Comparison of ENCODE assay signal across 12 cellular contexts in genomic region chr15:62895905-62896316, GRCh38.
DNase-seq lines count a peak whose midpoint lies in the region; ATAC-seq and TF ChIP-seq lines count a peak whose summit lies in the region.
"Had no signal": no experiment of that assay in that cellular context is flagged by ENCODE, and none has a peak within 500 bp of the region (broad histone marks: within the 10 kb centered on the region; RNA-seq: fewer than 3 reads in every experiment).

No MANE protein-coding gene starts in this region.

- H3K27me3 ChIP-seq in SJCRH30 (no peaks in the 10 kb centered on the region), fibroblast of lung (ENCODE audit: control insufficient read depth, insufficient read depth, low read length) (no peaks in the 10 kb centered on the region), trophoblast cell (ENCODE audit: insufficient read depth, low read length) (no peaks in the 10 kb centered on the region)

- H2AFZ ChIP-seq in fibroblast of lung (ENCODE audit: low read length) (no peak overlapping the region), trophoblast cell (ENCODE audit: insufficient read depth, low read length, poor library complexity) (peak overlapping the region; percentile 97)

- TF ChIP-seq CTCF in fibroblast of lung (conservative IDR thresholded peaks at IDR 0.05 in 1 of 2, IDR thresholded peaks at IDR 0.05 in 1 of 2; ENCODE audit: low read depth in 1 of 2, low read length in 2 of 2): no peak

- H3K9ac ChIP-seq in fibroblast of lung (ENCODE audit: insufficient read depth, low read length) (no peak overlapping the region), trophoblast cell (ENCODE audit: low read length) (peak overlapping the region; percentile 91)

- H4K8ac ChIP-seq in trophoblast cell (ENCODE audit: low read depth, low read length): peak overlapping the region; percentile 100

- ATAC-seq in HG03139 (IDR thresholded peaks at IDR 0.05; ENCODE audit: unreplicated experiment): no peak
- ATAC-seq: activated naive CD4-positive, alpha-beta T cell treated with anti-CD3 and anti-CD28 coated beads, Interleukin-2, amount 50 U/mL, for 72 hours had no signal

- peak overlapping the region; percentile 100 for H3K18ac ChIP-seq in trophoblast cell (ENCODE audit: low read length)

- peak overlapping the region; percentile 100 for H2AK5ac ChIP-seq in trophoblast cell (ENCODE audit: low read length)

- H3K79me1 ChIP-seq in trophoblast cell (ENCODE audit: low read length): peaks cover 70% of the 10 kb centered on the region

- H3K9me3 ChIP-seq in SJCRH30 (replicated peaks): no peaks in the 10 kb centered on the region
- no peaks in the 10 kb centered on the region for H3K9me3 ChIP-seq in fibroblast of lung (ENCODE audit: control insufficient read depth, insufficient read depth, low read depth, low read length)
- no peaks in the 10 kb centered on the region for H3K9me3 ChIP-seq in trophoblast cell (ENCODE audit: insufficient read depth, low read depth, low read length)

- H4K91ac ChIP-seq in trophoblast cell (ENCODE audit: low read depth, low read length): peak overlapping the region; percentile 100

- H2BK120ac ChIP-seq in trophoblast cell (ENCODE audit: insufficient read depth, low read length, poor library complexity): peak overlapping the region; percentile 100

- H3K27ac ChIP-seq in SJCRH30 (peak overlapping the region; percentile 81), fibroblast of lung (ENCODE audit: insufficient read depth, low read length) (peak overlapping the region; percentile 77), trophoblast cell (ENCODE audit: low read depth, low read length) (peak overlapping the region; percentile 100), substantia nigra (ENCODE audit: low read depth, low read length, poor library complexity, severe bottlenecking) (no peak overlapping the region)

- H4K20me1 ChIP-seq in fibroblast of lung (ENCODE audit: control insufficient read depth, extremely low read depth, insufficient read depth, low read length): no peaks in the 10 kb centered on the region

- no peak overlapping the region for H3K23ac ChIP-seq in trophoblast cell (ENCODE audit: low read length)

- H3K36me3 ChIP-seq in SJCRH30: no peaks in the 10 kb centered on the region
- H3K36me3 ChIP-seq in fibroblast of lung (ENCODE audit: control insufficient read depth, insufficient read depth, low read length): no peaks in the 10 kb centered on the region
- no peaks in the 10 kb centered on the region for H3K36me3 ChIP-seq in trophoblast cell (ENCODE audit: control insufficient read depth in 1 of 2, insufficient read depth in 2 of 2, low read length in 2 of 2)

- H2BK5ac ChIP-seq in trophoblast cell (ENCODE audit: low read depth, low read length, poor library complexity): peak overlapping the region; percentile 100

- peak overlapping the region; percentile 100 for H2BK12ac ChIP-seq in trophoblast cell (ENCODE audit: low read length)

- H3K4me3 ChIP-seq in SJCRH30: no peak overlapping the region
- no peak overlapping the region for H3K4me3 ChIP-seq in fibroblast of lung (replicated peaks in 1 of 4; ENCODE audit: control extremely low read depth in 1 of 4, insufficient read depth in 1 of 4, low read depth in 3 of 4, low read length in 4 of 4)
- H3K4me3 ChIP-seq in trophoblast cell (ENCODE audit: low read depth, low read length): no peak overlapping the region

- H3K4me1 ChIP-seq in SJCRH30: peaks cover 43% of the 10 kb centered on the region
- H3K4me1 ChIP-seq in fibroblast of lung (ENCODE audit: control insufficient read depth, extremely low read depth, insufficient read depth, low read length): peaks cover 25% of the 10 kb centered on the region
- peaks cover 24 to 33% of the 10 kb centered on the region in 2 experiments for H3K4me1 ChIP-seq in trophoblast cell (ENCODE audit: control insufficient read depth in 1 of 2, insufficient read depth in 2 of 2, low read length in 2 of 2)

- peak; percentile 91 for DNase-seq in EL
- no peak for DNase-seq in SJCRH30
- peak; percentile 67 to 96 for DNase-seq in fibroblast of lung (ENCODE audit: low read depth in 2 of 2)
- peak in 1 of 2 donors; percentile 64 for DNase-seq in trophoblast cell
- no peak for DNase-seq in ecto neural progenitor cell (ENCODE audit: low spot score)
- DNase-seq in substantia nigra (lab: John Stamatoyannopoulos, UW): no peak
- DNase-seq in retina: no peak
- DNase-seq: DMS 273 treated with DMSO at 0.1 percent for 48 hours, NCI-H187, T-helper 9 cell had no signal

- no peaks in the 10 kb centered on the region for H3K79me2 ChIP-seq in fibroblast of lung (ENCODE audit: control insufficient read depth, insufficient read depth, low read length)
- H3K79me2 ChIP-seq in trophoblast cell (ENCODE audit: control insufficient read depth, insufficient read depth, low read length, poor library complexity): peaks cover 25% of the 10 kb centered on the region

- peak overlapping the region; percentile 38 for H3K4me2 ChIP-seq in fibroblast of lung (ENCODE audit: extremely low read depth, insufficient read depth, low read length)
- peak overlapping the region; percentile 7 for H3K4me2 ChIP-seq in trophoblast cell (ENCODE audit: low read length)

- H3K14ac ChIP-seq in trophoblast cell (ENCODE audit: low read length): peak overlapping the region; percentile 100

- H3K4ac ChIP-seq in trophoblast cell (ENCODE audit: low read depth, low read length): peak overlapping the region; percentile 100

- peak overlapping the region; percentile 98 for H4K12ac ChIP-seq in trophoblast cell (ENCODE audit: low read depth, low read length)

- WGBS in trophoblast cell (ENCODE audit: extremely low coverage, insufficient coverage, insufficient read length): no CpG with 5 or more reads among the region's 1 CpG

Comparison
In these comparisons a context has a peak if more than half of its experiments do, and no peak if none do; other contexts are left out.
1. DNase-seq: peak in EL (single experiment) and fibroblast of lung (2 of 2); none in SJCRH30 (0 of 2), ecto neural progenitor cell (single experiment), substantia nigra (0 of 49) and retina (single experiment).